In the genomic region with DNA sequence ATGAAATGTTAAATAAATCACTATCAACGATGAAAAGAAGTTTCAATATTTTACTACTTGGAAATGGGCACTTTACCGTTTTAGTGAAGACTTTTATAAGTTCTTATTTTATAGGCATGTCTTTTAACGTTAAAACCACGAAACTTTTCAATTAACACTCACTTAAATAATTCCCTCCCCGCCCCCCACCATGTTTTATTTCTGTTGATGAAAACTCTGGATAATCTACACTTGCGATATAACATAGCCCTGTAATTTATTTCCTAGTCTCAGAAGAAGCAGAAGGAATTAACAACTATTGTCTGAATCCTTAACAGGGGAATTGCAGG, we compare ENCODE assay signal across 10 cellular contexts. TPM values are rescaled to one million over a fixed set of nuclear protein-coding genes. Genes with fewer than 3 reads are reported as not detected.
DNase-seq lines count a peak whose midpoint lies in the region; ATAC-seq, FAIRE-seq and TF ChIP-seq lines count a peak whose summit lies in the region.
"Had no signal": no experiment of that assay in that cellular context is flagged by ENCODE, and none has a peak within 500 bp of the region (broad histone marks: within the 10 kb centered on the region; RNA-seq: fewer than 3 reads in every experiment).

No MANE protein-coding gene starts in this region.

- peaks cover 3% of the 10 kb centered on the region; the same call in 1 of the 2 replicates for H3K27me3 Mint-ChIP-seq in HFFc6 (ENCODE audit: insufficient read depth)
- peaks cover 4% of the 10 kb centered on the region for H3K27me3 Mint-ChIP-seq in activated naive CD8-positive, alpha-beta T cell treated with anti-CD3 and anti-CD28 coated beads, Interleukin-2, amount 10 ng/mL, durations not matched to agents 7 days and 5 days

- TF ChIP-seq POLR2A in H54 (IDR thresholded peaks at IDR 0.05; ENCODE audit: low read depth, low read length), result no peak

- no peaks in the 10 kb centered on the region for H3K4me1 ChIP-seq in small intestine (ENCODE audit: control insufficient read depth in 2 of 2, insufficient read depth in 1 of 2, low read depth in 1 of 2, low read length in 1 of 2)

- POLR2A ChIA-PET in activated naive CD8-positive, alpha-beta T cell treated with anti-CD3 and anti-CD28 coated beads, Interleukin-2, amount 10 ng/mL, durations not matched to agents 7 days and 5 days (lab: Charles Lee), result no interaction called here

- H3K36me3 ChIP-seq in small intestine (ENCODE audit: control insufficient read depth in 2 of 2, insufficient read depth in 2 of 2, low read length in 2 of 2), result no peaks in the 10 kb centered on the region

- H3K36me3 Mint-ChIP-seq in HFFc6 (ENCODE audit: low read depth), result peaks cover 1% of the 10 kb centered on the region
- peaks cover 16% of the 10 kb centered on the region for H3K36me3 Mint-ChIP-seq in activated naive CD8-positive, alpha-beta T cell treated with anti-CD3 and anti-CD28 coated beads, Interleukin-2, amount 10 ng/mL, durations not matched to agents 7 days and 5 days

- TF ChIP-seq CTCF in HFFc6 (IDR thresholded peaks at IDR 0.05) (no peak), omental fat pad (IDR thresholded peaks at IDR 0.05) (no peak)

- H3K9me3 ChIP-seq in small intestine (ENCODE audit: control insufficient read depth, low read depth), result peaks cover 2% of the 10 kb centered on the region

- peak overlapping the region; percentile 23 to 38 for H3K4me3 ChIP-seq in small intestine (ENCODE audit: low read depth in 1 of 2, low read length in 2 of 2)

- no peak for FAIRE-seq in small intestine (lab: Jason Lieb, UNC)
- no peak for FAIRE-seq in H54 (lab: Jason Lieb, UNC)

- 28 to 41% (median 35%) methylated on average over 6 of the region's 6 CpGs for WGBS in small intestine, 3 donors

- peaks cover 4% of the 10 kb centered on the region for H3K9me3 Mint-ChIP-seq in HFFc6
- peaks cover 21% of the 10 kb centered on the region for H3K9me3 Mint-ChIP-seq in activated naive CD8-positive, alpha-beta T cell treated with anti-CD3 and anti-CD28 coated beads, Interleukin-2, amount 10 ng/mL, durations not matched to agents 7 days and 5 days

- peak overlapping the region; percentile 66 for H3K27ac Mint-ChIP-seq in HFFc6
- H3K27ac Mint-ChIP-seq in activated naive CD8-positive, alpha-beta T cell treated with anti-CD3 and anti-CD28 coated beads, Interleukin-2, amount 10 ng/mL, durations not matched to agents 7 days and 5 days, result peak overlapping the region; percentile 71

- H3K27ac ChIP-seq in small intestine (ENCODE audit: low read depth in 1 of 2, low read length in 1 of 2), result no peak overlapping the region

- peak overlapping the region; percentile 94 for H3K4me3 Mint-ChIP-seq in HFFc6
- peak overlapping the region; percentile 87 for H3K4me3 Mint-ChIP-seq in activated naive CD8-positive, alpha-beta T cell treated with anti-CD3 and anti-CD28 coated beads, Interleukin-2, amount 10 ng/mL, durations not matched to agents 7 days and 5 days

- peaks cover 0 to 2% of the 10 kb centered on the region in 2 donors for H3K27me3 ChIP-seq in small intestine (ENCODE audit: control insufficient read depth in 2 of 2, insufficient read depth in 2 of 2, low read length in 2 of 2)

- ATAC-seq in activated naive CD8-positive, alpha-beta T cell treated with anti-CD3 and anti-CD28 coated beads, Interleukin-2, amount 10 ng/mL, durations not matched to agents 7 days and 5 days (ENCODE audit: low read depth), result no peak
- ATAC-seq in omental fat pad (ENCODE audit: low FRiP score), result no peak
- ATAC-seq in HG02571 (IDR thresholded peaks at IDR 0.05; ENCODE audit: unreplicated experiment), result no peak

- peaks cover 14% of the 10 kb centered on the region for H3K4me1 Mint-ChIP-seq in HFFc6 (ENCODE audit: low read depth)
- peaks cover 4% of the 10 kb centered on the region for H3K4me1 Mint-ChIP-seq in activated naive CD8-positive, alpha-beta T cell treated with anti-CD3 and anti-CD28 coated beads, Interleukin-2, amount 10 ng/mL, durations not matched to agents 7 days and 5 days

- no peak for DNase-seq in HFFc6
- DNase-seq in activated naive CD8-positive, alpha-beta T cell treated with anti-CD3 and anti-CD28 coated beads, Interleukin-2, amount 10 ng/mL, durations not matched to agents 7 days and 5 days, result no peak
- peak; percentile 1 for DNase-seq in inferior parietal cortex (ENCODE audit: extremely low spot score)
- no peak for DNase-seq in small intestine
- DNase-seq in omental fat pad (ENCODE audit: low spot score), result no peak
- no peak for DNase-seq in NOMO-1 treated with dmso at 0.1 percent for 144 hours (lab: John Stamatoyannopoulos, UW; ENCODE audit: unreplicated experiment)
- no peak for DNase-seq in H54 (ENCODE audit: insufficient read length, low spot score)
- DNase-seq: effector CD8-positive, alpha-beta T cell had no signal

RNA-seq across cellular contexts. Expression of gene ZNF285, which starts 0.3 kb away (rescaled TPM):
- total RNA-seq in HFFc6 (2021; fragmentation: NEBNext Ultra II Directional; extraction: Animal tissue kit (Norgen Biotek cat#: 25700)), result 1 to 10 TPM; 1.2 to 2.4 (median 1.5) TPM
- 1 to 10 TPM; 3.3 to 3.9 TPM for total RNA-seq in activated naive CD8-positive, alpha-beta T cell treated with anti-CD3 and anti-CD28 coated beads, Interleukin-2, amount 10 ng/mL, durations not matched to agents 7 days and 5 days
- 1 to 10 TPM in 2 of 3 donors, under 1 TPM in 1; 0.54 to 1.4 (median 1.1) TPM for polyA plus RNA-seq in small intestine
- 1 to 10 TPM; 1.1 to 6.5 (median 2.5) TPM for total RNA-seq in omental fat pad
- total RNA-seq: T-helper 1 cell treated with Interleukin-12 subunit alpha and Interleukin-12 subunit beta and Interleukin-4 antibody, amounts not matched to agents 30 ng/mL and 1 ng/mL, for 36 hours had no signal

RNA-seq across cellular contexts. Expression of gene ZNF112, which starts 45.3 kb away (rescaled TPM):
- total RNA-seq in HFFc6 (2021; fragmentation: NEBNext Ultra II Directional; extraction: Animal tissue kit (Norgen Biotek cat#: 25700)), result 1 to 10 TPM; 2.4 to 4.5 (median 3.1) TPM
- under 1 TPM; 0.28 to 0.30 TPM for total RNA-seq in activated naive CD8-positive, alpha-beta T cell treated with anti-CD3 and anti-CD28 coated beads, Interleukin-2, amount 10 ng/mL, durations not matched to agents 7 days and 5 days
- 1 to 10 TPM in 2 of 3 donors, under 1 TPM in 1; 0.81 to 2.2 (median 1.5) TPM for polyA plus RNA-seq in small intestine
- total RNA-seq in omental fat pad, result 1 to 10 TPM; 2.0 to 6.0 (median 3.4) TPM
- total RNA-seq: T-helper 1 cell treated with Interleukin-12 subunit alpha and Interleukin-12 subunit beta and Interleukin-4 antibody, amounts not matched to agents 30 ng/mL and 1 ng/mL, for 36 hours had no signal

RNA-seq across cellular contexts. Expression of gene ZNF229, which starts 46.5 kb away (rescaled TPM):
- total RNA-seq in HFFc6 (2021; fragmentation: NEBNext Ultra II Directional; extraction: Animal tissue kit (Norgen Biotek cat#: 25700)), result 1 to 10 TPM; 6.4 to 9.4 (median 7.8) TPM
- total RNA-seq in activated naive CD8-positive, alpha-beta T cell treated with anti-CD3 and anti-CD28 coated beads, Interleukin-2, amount 10 ng/mL, durations not matched to agents 7 days and 5 days, result 1 to 10 TPM; 2.6 to 3.0 TPM
- polyA plus RNA-seq in small intestine, result 1 to 10 TPM in 2 of 3 donors, under 1 TPM in 1; 0.27 to 2.4 (median 1.1) TPM
- total RNA-seq in omental fat pad, result 1 to 10 TPM; 2.2 to 6.3 (median 4.8) TPM
